In genomic region chr5:76724871-76725270, GRCh38 we compare ENCODE assay signal across 14 cellular contexts. TPM values are rescaled to one million over a fixed set of nuclear protein-coding genes. Genes with fewer than 3 reads are reported as not detected.
DNase-seq lines count a peak whose midpoint lies in the region; ATAC-seq and TF ChIP-seq lines count a peak whose summit lies in the region.
"Had no signal": no experiment of that assay in that cellular context is flagged by ENCODE, and none has a peak within 500 bp of the region (broad histone marks: within the 10 kb centered on the region; RNA-seq: fewer than 3 reads in every experiment).

No MANE protein-coding gene starts in this region.

- peaks cover 5% of the 10 kb centered on the region for H3K4me1 Mint-ChIP-seq in nephron
- H3K4me1 Mint-ChIP-seq in stimulated activated naive B cell treated with anti-CD40 and anti-IgM and Interleukin-4, amounts not matched to agents 10 μg/mL and 1 μg/mL and 100 μg/mL, for 72 hours: peaks cover 4 to 10% of the 10 kb centered on the region in 2 donors
- H3K4me1 Mint-ChIP-seq: activated naive CD4-positive, alpha-beta T cell treated with anti-CD3 and anti-CD28 coated beads, Interleukin-2, amount 50 U/mL, for 24 hours had no signal

- H3K79me2 ChIP-seq in SK-N-SH (ENCODE audit: insufficient read depth): peaks cover 100% of the 10 kb centered on the region

- no peak for TF ChIP-seq EP300 in SK-N-SH (IDR thresholded peaks at IDR 0.05; ENCODE audit: borderline replicate concordance in 1 of 2, low read depth in 1 of 2, low read length in 1 of 2)

- peak; percentile 17 for DNase-seq in Caki2 (ENCODE audit: low read depth)
- no peak for DNase-seq in SK-N-SH
- peak; percentile 48 for DNase-seq in fibroblast of gingiva (ENCODE audit: low read depth)
- no peak for DNase-seq in activated naive CD4-positive, alpha-beta T cell treated with anti-CD3 and anti-CD28 coated beads, Interleukin-2, amount 50 U/mL, for 72 hours (ENCODE audit: low spot score in 2 of 2)
- no peak for DNase-seq in 8988T
- no peak for DNase-seq in stimulated activated naive B cell treated with anti-CD40 and anti-IgM and Interleukin-4, amounts not matched to agents 10 μg/mL and 1 μg/mL and 100 μg/mL, for 72 hours
- DNase-seq: activated CD4-positive, alpha-beta T cell treated with anti-CD3 and anti-CD28 coated beads, Interleukin-2, amount 50 U/mL, for 48 hours; naive B cell; NCI-H1694 treated with DMSO at 0.1 percent for 48 hours had no signal

- peak overlapping the region in 1 of 2 experiments; percentile 79; a peak in 2 of 4 replicates for H3K27ac ChIP-seq in SK-N-SH (ENCODE audit: low read depth in 2 of 2, low read length in 1 of 2)

- ATAC-seq in activated naive CD4-positive, alpha-beta T cell treated with anti-CD3 and anti-CD28 coated beads, Interleukin-2, amount 50 U/mL, for 72 hours: no peak
- ATAC-seq in HG03520 (IDR thresholded peaks at IDR 0.05; ENCODE audit: unreplicated experiment): no peak
- ATAC-seq in stimulated activated naive B cell treated with anti-CD40 and anti-IgM and Interleukin-4, amounts not matched to agents 10 μg/mL and 1 μg/mL and 100 μg/mL, for 72 hours (replicated peaks): no peak
- ATAC-seq: GM23338 had no signal

- no peak for TF ChIP-seq RAD21 in SK-N-SH (IDR thresholded peaks at IDR 0.05; ENCODE audit: low read length)

- CTCF ChIA-PET in SK-N-SH (lab: Yijun Ruan, JAX): interaction anchor here (1.0 to 2.6 kb wide), 2 partner anchors 9 to 50 kb away, joined by 8 read pairs; partner anchors contain the start of gene F2R

- peaks cover 15 to 50% of the 10 kb centered on the region in 2 experiments for H3K36me3 ChIP-seq in SK-N-SH (replicated peaks in 1 of 2; ENCODE audit: control insufficient read depth in 1 of 2, insufficient read depth in 2 of 2, low read length in 1 of 2)

- no peak overlapping the region for H3K4me3 Mint-ChIP-seq in nephron
- no peak overlapping the region for H3K4me3 Mint-ChIP-seq in stimulated activated naive B cell treated with anti-CD40 and anti-IgM and Interleukin-4, amounts not matched to agents 10 μg/mL and 1 μg/mL and 100 μg/mL, for 72 hours
- H3K4me3 Mint-ChIP-seq: activated naive CD4-positive, alpha-beta T cell treated with anti-CD3 and anti-CD28 coated beads, Interleukin-2, amount 50 U/mL, for 24 hours; CD14-positive monocyte; GM23338; naive B cell had no signal

- peaks cover 67% of the 10 kb centered on the region for H4K20me1 ChIP-seq in SK-N-SH (ENCODE audit: insufficient read depth)

- TF ChIP-seq CTCF in SK-N-SH (IDR thresholded peaks at IDR 0.05) (no peak), nephron (IDR thresholded peaks at IDR 0.05; ENCODE audit: unreplicated experiment in 3 of 3) (no peak)

- H3K9me2 ChIP-seq in SK-N-SH: no peaks in the 10 kb centered on the region

- no peak overlapping the region for H3K4me3 ChIP-seq in SK-N-SH (ENCODE audit: low read depth in 2 of 2, low read length in 1 of 2)
- H3K4me3 ChIP-seq: GM23338 had no signal

- no peak overlapping the region for H2AFZ ChIP-seq in SK-N-SH (ENCODE audit: low read depth)
- H2AFZ ChIP-seq: GM23338 had no signal

- peaks cover 11% of the 10 kb centered on the region; the same call in 1 of the 2 replicates for H3K9me3 ChIP-seq in SK-N-SH

- H3K9me3 Mint-ChIP-seq in nephron: peaks cover 23% of the 10 kb centered on the region
- H3K9me3 Mint-ChIP-seq in activated naive CD4-positive, alpha-beta T cell treated with anti-CD3 and anti-CD28 coated beads, Interleukin-2, amount 50 U/mL, for 72 hours: peaks cover 0 to 10% of the 10 kb centered on the region in 2 donors
- H3K9me3 Mint-ChIP-seq in stimulated activated naive B cell treated with anti-CD40 and anti-IgM and Interleukin-4, amounts not matched to agents 10 μg/mL and 1 μg/mL and 100 μg/mL, for 72 hours: peaks cover 2 to 12% of the 10 kb centered on the region in 2 donors

- no peaks in the 10 kb centered on the region for H3K27me3 Mint-ChIP-seq in nephron (ENCODE audit: low read depth)
- peaks cover 0 to 4% of the 10 kb centered on the region in 2 donors for H3K27me3 Mint-ChIP-seq in stimulated activated naive B cell treated with anti-CD40 and anti-IgM and Interleukin-4, amounts not matched to agents 10 μg/mL and 1 μg/mL and 100 μg/mL, for 72 hours
- H3K27me3 Mint-ChIP-seq: activated naive CD4-positive, alpha-beta T cell treated with anti-CD3 and anti-CD28 coated beads, Interleukin-2, amount 50 U/mL, for 24 hours had no signal

- H3K9ac ChIP-seq in SK-N-SH: peak overlapping the region; percentile 29; the same call in 1 of the 2 replicates

- POLR2A ChIA-PET in SK-N-SH (lab: Yijun Ruan, JAX): no interaction called here

- peak overlapping the region; percentile 47 for H3K4me2 ChIP-seq in SK-N-SH
- H3K4me2 ChIP-seq: GM23338 had no signal

- peaks cover 22% of the 10 kb centered on the region for H3F3A ChIP-seq in SK-N-SH (replicated peaks; ENCODE audit: insufficient read depth)

- WGBS in SK-N-SH (ENCODE audit: low lambda C conversion rate): 71% methylated on average over 4 of the region's 4 CpGs

- no peaks in the 10 kb centered on the region for H3K27me3 ChIP-seq in SK-N-SH (ENCODE audit: insufficient read depth)

- in situ Hi-C loops in Caki2 (cut with HindIII; ENCODE audit: low pct_unique_long_range_greater_than_20kb, low sequenced_read_pairs): no loop called here

- peaks cover 55% of the 10 kb centered on the region for H3K36me3 Mint-ChIP-seq in nephron (ENCODE audit: low read depth)
- H3K36me3 Mint-ChIP-seq in activated naive CD4-positive, alpha-beta T cell treated with anti-CD3 and anti-CD28 coated beads, Interleukin-2, amount 50 U/mL, for 72 hours: peaks cover 7 to 10% of the 10 kb centered on the region in 2 donors
- H3K36me3 Mint-ChIP-seq in stimulated activated naive B cell treated with anti-CD40 and anti-IgM and Interleukin-4, amounts not matched to agents 10 μg/mL and 1 μg/mL and 100 μg/mL, for 72 hours: peaks cover 0 to 3% of the 10 kb centered on the region in 2 donors

- peak overlapping the region; percentile 2 to 90 (median 65) for H3K27ac Mint-ChIP-seq in nephron
- no peak overlapping the region for H3K27ac Mint-ChIP-seq in activated naive CD4-positive, alpha-beta T cell treated with anti-CD3 and anti-CD28 coated beads, Interleukin-2, amount 50 U/mL, for 72 hours
- H3K27ac Mint-ChIP-seq in stimulated activated naive B cell treated with anti-CD40 and anti-IgM and Interleukin-4, amounts not matched to agents 10 μg/mL and 1 μg/mL and 100 μg/mL, for 72 hours: no peak overlapping the region
- H3K27ac Mint-ChIP-seq: activated naive CD4-positive, alpha-beta T cell treated with anti-CD3 and anti-CD28 coated beads, Interleukin-2, amount 50 U/mL, for 24 hours; GM23338; naive B cell had no signal

- peaks cover 2 to 12% of the 10 kb centered on the region in 2 experiments; a peak in 2 of 4 replicates for H3K4me1 ChIP-seq in SK-N-SH (ENCODE audit: control insufficient read depth in 1 of 2, insufficient read depth in 2 of 2, low read depth in 1 of 2, low read length in 1 of 2)

TF ChIP-seq in SK-N-SH, 30 proteins besides CTCF, POLR2A, EP300 and RAD21 (continues in another document):
- TF ChIP-seq MAX (IDR thresholded peaks at IDR 0.05; ENCODE audit: low read depth) (0 out of 2 replicates have a peak, but pooled peaks have one; percentile 17), CHD2 (IDR thresholded peaks at IDR 0.05; ENCODE audit: low read length, partially characterized antibody) (no peak), NRF1 (IDR thresholded peaks at IDR 0.05; ENCODE audit: low read depth, low read length) (no peak), RFX5 (IDR thresholded peaks at IDR 0.05; ENCODE audit: low read length) (no peak), SMC3 (IDR thresholded peaks at IDR 0.05; ENCODE audit: low read depth, low read length) (no peak), FOXJ3 (CRISPR knock-in tag; IDR thresholded peaks at IDR 0.05) (no peak), MXI1 (IDR thresholded peaks at IDR 0.05; ENCODE audit: low read depth, low read length) (no peak), RXRA (IDR thresholded peaks at IDR 0.05; ENCODE audit: borderline replicate concordance, low read depth) (no peak), TEAD4 (IDR thresholded peaks at IDR 0.05; ENCODE audit: borderline replicate concordance, insufficient read depth) (no peak), RCOR1 (IDR thresholded peaks at IDR 0.05; ENCODE audit: low read length) (no peak), JUND (IDR thresholded peaks at IDR 0.05) (no peak), IRF3 (IDR thresholded peaks at IDR 0.05; ENCODE audit: low read depth, low read length) (no peak), SIN3A (IDR thresholded peaks at IDR 0.05; ENCODE audit: borderline replicate concordance, low read depth, low read length) (no peak), TCF12 (IDR thresholded peaks at IDR 0.05) (peak; percentile 35), NFIC (IDR thresholded peaks at IDR 0.05; ENCODE audit: borderline replicate concordance) (no peak), EZH2phosphoT487 (IDR thresholded peaks at IDR 0.05; ENCODE audit: borderline replicate concordance, low read depth) (no peak), ELF1 (IDR thresholded peaks at IDR 0.05) (no peak), GABPA (IDR thresholded peaks at IDR 0.05; ENCODE audit: low read depth) (no peak)

RNA-seq across cellular contexts. Expression of gene F2R, which starts 8.9 kb away (rescaled TPM):
- total RNA-seq in Caki2 (2014; rRNA removed; shearing (Covaris generic); ENCODE audit: low replicate concordance): 9.1 and 12.0 TPM in 2 replicates
- polyA plus RNA-seq in SK-N-SH (2012; rRNA removed): 212 and 301 TPM in 2 replicates
- 237 and 260 TPM in 2 replicates for polyA plus RNA-seq in SK-N-SH (2012; cell fraction: cytosol; rRNA removed)
- polyA plus RNA-seq in SK-N-SH (2012; cell fraction: nucleus; rRNA removed): 68.3 and 126 TPM in 2 replicates
- 1 to 10 TPM in 1 of 2 donors, under 1 TPM in 1; 0.89 to 5.8 TPM for total RNA-seq in activated naive CD4-positive, alpha-beta T cell treated with anti-CD3 and anti-CD28 coated beads, Interleukin-2, amount 50 U/mL, for 72 hours

Comparison
In these comparisons a context has a peak if more than half of its experiments do, and no peak if none do; other contexts are left out.
1. DNase-seq: peak in Caki2 (single experiment) and fibroblast of gingiva (single experiment); none in SK-N-SH (single experiment), activated naive CD4-positive, alpha-beta T cell treated with anti-CD3 and anti-CD28 coated beads, Interleukin-2, amount 50 U/mL, for 72 hours (0 of 2), 8988T (single experiment) and stimulated activated naive B cell treated with anti-CD40 and anti-IgM and Interleukin-4, amounts not matched to agents 10 μg/mL and 1 μg/mL and 100 μg/mL, for 72 hours (single experiment).
2. H3K27ac Mint-ChIP-seq: peak in nephron (3 of 3); none in activated naive CD4-positive, alpha-beta T cell treated with anti-CD3 and anti-CD28 coated beads, Interleukin-2, amount 50 U/mL, for 72 hours (0 of 2) and stimulated activated naive B cell treated with anti-CD40 and anti-IgM and Interleukin-4, amounts not matched to agents 10 μg/mL and 1 μg/mL and 100 μg/mL, for 72 hours (single experiment).